Comparison of ENCODE assay signal across 20 cellular contexts in the genomic region with DNA sequence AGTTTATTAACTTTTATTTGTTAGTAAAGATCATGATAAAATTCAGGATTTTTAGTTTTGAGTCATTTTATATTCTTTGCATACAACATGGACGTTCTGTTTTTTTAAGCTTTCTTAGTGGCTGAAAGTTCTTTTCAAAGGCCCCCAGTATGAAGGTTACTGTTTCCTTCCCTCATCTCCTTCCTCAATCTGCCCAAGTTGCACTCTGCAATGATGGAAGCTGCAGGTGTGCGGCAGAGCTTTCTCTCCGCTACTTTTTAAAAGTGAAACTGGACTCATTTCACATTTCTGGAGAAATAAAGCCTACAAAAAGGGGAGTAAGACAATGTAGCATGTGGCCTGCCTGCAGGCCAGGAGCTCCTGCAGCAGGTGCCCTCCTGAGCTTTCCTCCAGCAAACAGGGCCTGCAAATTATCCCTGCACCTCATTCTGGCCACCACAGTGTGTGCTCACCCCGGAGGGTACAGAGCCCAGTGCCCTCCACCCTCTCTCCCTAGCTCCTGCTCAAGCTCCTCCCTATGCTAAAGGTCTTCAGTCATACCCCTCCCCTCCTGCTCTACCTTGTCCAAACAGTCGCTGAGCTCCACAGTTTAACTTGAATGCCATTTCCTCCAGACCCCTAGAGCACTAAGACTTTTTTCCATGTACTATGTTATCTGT.
A peak's percentile ranks its signal among the peaks of the same experiment; 100 is the strongest.
DNase-seq lines count a peak whose midpoint lies in the region; ATAC-seq and TF ChIP-seq lines count a peak whose summit lies in the region.
"Had no signal": no experiment of that assay in that cellular context is flagged by ENCODE, and none has a peak within 500 bp of the region (broad histone marks: within the 10 kb centered on the region; RNA-seq: fewer than 3 reads in every experiment).

No MANE protein-coding gene starts in this region.

- CTCF ChIA-PET in CD4-positive, alpha-beta T cell (lab: Charles Lee): interaction anchor here (1.3 kb wide), 1 partner anchor 9 kb away, joined by 4 read pairs; no protein-coding TSS in a partner anchor

- H3K9me3 ChIP-seq in CD4-positive, alpha-beta T cell (ENCODE audit: control insufficient read depth, low read length): no peaks in the 10 kb centered on the region
- H3K9me3 ChIP-seq: SJSA1, thoracic aorta had no signal

- H3K27me3 Mint-ChIP-seq in CD4-positive, alpha-beta T cell: no peaks in the 10 kb centered on the region
- H3K27me3 Mint-ChIP-seq in effector memory CD8-positive, alpha-beta T cell: no peaks in the 10 kb centered on the region
- H3K27me3 Mint-ChIP-seq in nephron progenitor cell (ENCODE audit: low read depth, poor library complexity): no peaks in the 10 kb centered on the region
- H3K27me3 Mint-ChIP-seq: activated CD4-positive, alpha-beta T cell treated with anti-CD3 and anti-CD28 coated beads, Interleukin-2, amount 10 ng/mL, durations not matched to agents 24 days and 14 days had no signal

- peaks cover 12% of the 10 kb centered on the region for H3K4me1 Mint-ChIP-seq in CD4-positive, alpha-beta T cell (ENCODE audit: low read depth)
- peaks cover 0 to 3% of the 10 kb centered on the region in 2 donors for H3K4me1 Mint-ChIP-seq in effector memory CD8-positive, alpha-beta T cell (ENCODE audit: low read depth in 2 of 2)
- H3K4me1 Mint-ChIP-seq in nephron progenitor cell: peaks cover 25% of the 10 kb centered on the region

- H3K27ac ChIP-seq in CD4-positive, alpha-beta T cell (ENCODE audit: low read depth, low read length): peak overlapping the region; percentile 30
- H3K27ac ChIP-seq: PC-9, SJSA1, thoracic aorta had no signal

- TF ChIP-seq CTCF in CD4-positive, alpha-beta T cell (IDR thresholded peaks at IDR 0.05): no peak
- TF ChIP-seq CTCF in nephron progenitor cell (IDR thresholded peaks at IDR 0.05): no peak

- no peak for DNase-seq in CD4-positive, alpha-beta T cell
- no peak for DNase-seq in effector memory CD8-positive, alpha-beta T cell
- DNase-seq in nephron progenitor cell (no peak), NCI-H446 treated with DMSO at 0.1 percent for 48 hours (lab: John Stamatoyannopoulos, UW) (no peak), KG1 (lab: John Stamatoyannopoulos, UW) (no peak), amniotic stem cell (lab: John Stamatoyannopoulos, UW) (no peak), GDM1 (lab: John Stamatoyannopoulos, UW) (no peak)
- DNase-seq: activated CD4-positive, alpha-beta T cell treated with anti-CD3 and anti-CD28 coated beads, Interleukin-2, amount 10 ng/mL, durations not matched to agents 24 days and 14 days; amygdala; cerebellar nuclear complex; effector memory CD4-positive, alpha-beta T cell; Kasumi-1; NCI-H1105 treated with DMSO at 0.1 percent for 48 hours; NCI-H2171; NCI-H774; PC-9; stimulated activated CD4-positive, alpha-beta T cell treated with anti-CD3 and anti-CD28 coated beads, Interleukin-4, amount 100 ng/mL, for 24 hours had no signal

- H3K9me3 Mint-ChIP-seq in CD4-positive, alpha-beta T cell: no peaks in the 10 kb centered on the region
- H3K9me3 Mint-ChIP-seq in effector memory CD8-positive, alpha-beta T cell: no peaks in the 10 kb centered on the region
- H3K9me3 Mint-ChIP-seq in nephron progenitor cell: no peaks in the 10 kb centered on the region
- H3K9me3 Mint-ChIP-seq: activated CD4-positive, alpha-beta T cell treated with anti-CD3 and anti-CD28 coated beads, Interleukin-2, amount 10 ng/mL, durations not matched to agents 24 days and 14 days had no signal

- intact Hi-C loops in CD4-positive, alpha-beta T cell (cut with DNase I, micrococcal nuclease): no loop called here

- peak overlapping the region; percentile 58 for H3K27ac Mint-ChIP-seq in CD4-positive, alpha-beta T cell
- H3K27ac Mint-ChIP-seq in effector memory CD8-positive, alpha-beta T cell: peak overlapping the region; percentile 41 to 62
- peak overlapping the region; percentile 43 for H3K27ac Mint-ChIP-seq in nephron progenitor cell
- H3K27ac Mint-ChIP-seq: activated CD4-positive, alpha-beta T cell treated with anti-CD3 and anti-CD28 coated beads, Interleukin-2, amount 10 ng/mL, durations not matched to agents 24 days and 14 days had no signal

- POLR2A ChIA-PET in CD4-positive, alpha-beta T cell (lab: Charles Lee): no interaction called here

- no peak overlapping the region for H3K4me3 Mint-ChIP-seq in CD4-positive, alpha-beta T cell
- no peak overlapping the region for H3K4me3 Mint-ChIP-seq in effector memory CD8-positive, alpha-beta T cell
- H3K4me3 Mint-ChIP-seq in nephron progenitor cell: no peak overlapping the region
- H3K4me3 Mint-ChIP-seq: activated CD4-positive, alpha-beta T cell treated with anti-CD3 and anti-CD28 coated beads, Interleukin-2, amount 10 ng/mL, durations not matched to agents 24 days and 14 days had no signal

- ATAC-seq in CD4-positive, alpha-beta T cell (ENCODE audit: poor library complexity): no peak
- peak; percentile 66 for ATAC-seq in GM19438 (IDR thresholded peaks at IDR 0.05; ENCODE audit: low read depth, unreplicated experiment)
- no peak for ATAC-seq in effector memory CD8-positive, alpha-beta T cell (replicated peaks)

- H3K27me3 ChIP-seq in CD4-positive, alpha-beta T cell (ENCODE audit: control insufficient read depth, insufficient read depth, low read length): no peaks in the 10 kb centered on the region
- H3K27me3 ChIP-seq: SJSA1 had no signal

- H3K36me3 Mint-ChIP-seq in CD4-positive, alpha-beta T cell (ENCODE audit: low read depth): peaks cover 89% of the 10 kb centered on the region
- peaks cover 55% of the 10 kb centered on the region for H3K36me3 Mint-ChIP-seq in effector memory CD8-positive, alpha-beta T cell (ENCODE audit: insufficient read depth)
- peaks cover 64% of the 10 kb centered on the region for H3K36me3 Mint-ChIP-seq in nephron progenitor cell (ENCODE audit: low read depth)
